Comparison of ENCODE assay signal across 7 cellular contexts in the genomic region with DNA sequence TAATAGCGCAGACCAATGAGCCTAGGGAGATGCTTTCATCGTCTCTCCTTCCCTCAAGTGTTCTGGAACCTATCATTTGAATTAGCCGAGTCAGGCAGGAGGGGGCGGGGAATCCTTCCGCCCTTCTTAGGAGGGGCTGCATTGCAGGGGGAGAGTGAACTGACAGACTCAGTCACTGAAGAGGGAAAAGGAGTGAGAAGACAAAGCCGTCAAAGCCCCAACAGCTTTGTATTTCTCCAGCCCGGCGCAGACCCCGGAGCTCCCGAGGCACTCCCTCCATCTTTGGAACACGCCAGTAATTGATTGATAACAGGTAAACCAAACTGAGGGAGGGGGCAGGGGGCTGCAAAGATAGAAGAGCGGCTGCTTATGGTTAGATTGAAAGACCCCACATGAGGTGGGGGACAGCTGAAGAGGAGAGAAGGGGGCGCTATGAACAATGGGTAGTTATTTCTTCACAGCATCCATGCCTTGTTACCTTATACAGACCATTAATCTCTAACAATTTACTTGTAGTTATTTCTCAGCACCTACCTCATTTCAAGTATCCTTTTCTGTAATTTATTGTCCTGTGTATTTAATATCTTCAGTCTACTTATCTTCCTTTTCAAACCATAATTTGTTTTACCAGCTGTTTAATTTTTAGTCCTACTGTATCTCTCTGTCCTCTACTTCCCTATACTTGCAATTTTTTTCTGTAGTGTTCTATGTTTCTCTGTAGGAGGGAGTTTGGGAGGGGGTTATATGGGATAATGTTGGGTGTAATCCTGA. TPM values are rescaled to one million over a fixed set of nuclear protein-coding genes. Genes with fewer than 3 reads are reported as not detected.
DNase-seq lines count a peak whose midpoint lies in the region; ATAC-seq and TF ChIP-seq lines count a peak whose summit lies in the region.

Gene MLLT11 (plus strand): TSS at position 157 of the 771 bp plus-strand sequence. CDS start 6,828 bp downstream, outside the sequence.

- CTCF ChIA-PET in activated CD8-positive, alpha-beta memory T cell treated with anti-CD3 and anti-CD28 coated beads, Interleukin-2, amount 10 ng/mL, durations not matched to agents 7 days and 5 days (lab: Charles Lee): interaction anchor here (0.6 to 8.3 kb wide), 13 partner anchors 8 to 128 kb away, joined by 3 to 71 read pairs (median 4); partner anchors contain the start of genes C1orf56, GABPB2 and TNFAIP8L2

- no peaks in the 10 kb centered on the region for H3K9me3 ChIP-seq in esophagus squamous epithelium
- H3K9me3 ChIP-seq in mononuclear cell (ENCODE audit: low read depth, low read length): no peaks in the 10 kb centered on the region

- H3K36me3 ChIP-seq in esophagus squamous epithelium: peaks cover 3 to 23% (median 3%) of the 10 kb centered on the region in 3 donors
- no peaks in the 10 kb centered on the region for H3K36me3 ChIP-seq in urinary bladder (ENCODE audit: insufficient read depth)

- no peak for ATAC-seq in activated CD8-positive, alpha-beta memory T cell treated with anti-CD3 and anti-CD28 coated beads, Interleukin-2, amount 10 ng/mL, durations not matched to agents 7 days and 5 days
- no peak for ATAC-seq in GM18502 (IDR thresholded peaks at IDR 0.05; ENCODE audit: poor library complexity, unreplicated experiment)

- no peaks in the 10 kb centered on the region for H3K9me3 Mint-ChIP-seq in activated CD8-positive, alpha-beta memory T cell treated with anti-CD3 and anti-CD28 coated beads, Interleukin-2, amount 10 ng/mL, durations not matched to agents 7 days and 5 days (ENCODE audit: low read depth)

- H3K4me3 ChIP-seq in GM12875 (ENCODE audit: low read depth, low read length): peak within 1 kb of the TSS; percentile 96
- peak within 1 kb of the TSS; percentile 83 to 99 (median 96) for H3K4me3 ChIP-seq in esophagus squamous epithelium
- peak within 1 kb of the TSS; percentile 96 for H3K4me3 ChIP-seq in mononuclear cell (ENCODE audit: low read length)
- H3K4me3 ChIP-seq in urinary bladder (ENCODE audit: low read depth, low read length): peak within 1 kb of the TSS; percentile 75

- 1 to 3% methylated on average over 10 to 11 of the region's 13 CpGs for WGBS in esophagus squamous epithelium, 2 donors
- WGBS in urinary bladder: 1% methylated on average over 13 of the region's 13 CpGs

- DNase-seq in NCI-H2081 (lab: John Stamatoyannopoulos, UW): peak; percentile 78 to 90
- DNase-seq in activated CD8-positive, alpha-beta memory T cell treated with anti-CD3 and anti-CD28 coated beads, Interleukin-2, amount 10 ng/mL, durations not matched to agents 7 days and 5 days: peak; percentile 59
- DNase-seq in esophagus squamous epithelium (lab: John Stamatoyannopoulos, UW): no peak

- TF ChIP-seq CTCF in GM12875 (IDR thresholded peaks at IDR 0.05; ENCODE audit: borderline replicate concordance, insufficient read depth, low read depth, low read length) (no peak), esophagus squamous epithelium (IDR thresholded peaks at IDR 0.05) (no peak)

- TF ChIP-seq POLR2A in esophagus squamous epithelium (IDR thresholded peaks at IDR 0.05): no peak

- H3K27ac ChIP-seq in esophagus squamous epithelium: peak within 1 kb of the TSS; percentile 98 to 99 (median 98)
- peak within 1 kb of the TSS; percentile 93 for H3K27ac ChIP-seq in urinary bladder (ENCODE audit: low read depth)

- H3K27me3 ChIP-seq in esophagus squamous epithelium (no peaks in the 10 kb centered on the region), mononuclear cell (ENCODE audit: insufficient read depth, low read length) (no peaks in the 10 kb centered on the region)

- intact Hi-C loops in esophagus squamous epithelium (cut with DNase I): no loop called here

- H3K36me3 Mint-ChIP-seq in activated CD8-positive, alpha-beta memory T cell treated with anti-CD3 and anti-CD28 coated beads, Interleukin-2, amount 10 ng/mL, durations not matched to agents 7 days and 5 days: peaks cover 33% of the 10 kb centered on the region

- peak within 1 kb of the TSS; percentile 96 for H3K27ac Mint-ChIP-seq in activated CD8-positive, alpha-beta memory T cell treated with anti-CD3 and anti-CD28 coated beads, Interleukin-2, amount 10 ng/mL, durations not matched to agents 7 days and 5 days

- H3K4me3 Mint-ChIP-seq in activated CD8-positive, alpha-beta memory T cell treated with anti-CD3 and anti-CD28 coated beads, Interleukin-2, amount 10 ng/mL, durations not matched to agents 7 days and 5 days: peak within 1 kb of the TSS; percentile 91

- H3K4me1 ChIP-seq in esophagus squamous epithelium (peaks cover 26 to 48% (median 35%) of the 10 kb centered on the region in 3 donors), mononuclear cell (ENCODE audit: insufficient read depth, low read length) (peaks cover 41% of the 10 kb centered on the region), urinary bladder (ENCODE audit: insufficient read depth) (no peaks in the 10 kb centered on the region)

- no peaks in the 10 kb centered on the region for H3K27me3 Mint-ChIP-seq in activated CD8-positive, alpha-beta memory T cell treated with anti-CD3 and anti-CD28 coated beads, Interleukin-2, amount 10 ng/mL, durations not matched to agents 7 days and 5 days

- H3K4me1 Mint-ChIP-seq in activated CD8-positive, alpha-beta memory T cell treated with anti-CD3 and anti-CD28 coated beads, Interleukin-2, amount 10 ng/mL, durations not matched to agents 7 days and 5 days: peaks cover 44% of the 10 kb centered on the region

RNA-seq across cellular contexts. Expression of gene MLLT11, which starts in this region (rescaled TPM):
- 1 to 10 TPM; 4.1 to 5.0 TPM for total RNA-seq in activated CD8-positive, alpha-beta memory T cell treated with anti-CD3 and anti-CD28 coated beads, Interleukin-2, amount 10 ng/mL, durations not matched to agents 7 days and 5 days
- total RNA-seq in esophagus squamous epithelium (1 to 10 TPM in 2 of 4 donors, under 1 TPM in 2; 0.38 to 1.6 (median 0.92) TPM), mononuclear cell (4.6 TPM), urinary bladder (4.8 TPM)
- 4.9 TPM for polyA plus RNA-seq in urinary bladder
